In genomic region chr2:105361132-105361889, GRCh38 we compare ENCODE assay signal across 18 cellular contexts. TPM values are rescaled to one million over a fixed set of nuclear protein-coding genes. Genes with fewer than 3 reads are reported as not detected.
DNase-seq lines count a peak whose midpoint lies in the region; ATAC-seq and TF ChIP-seq lines count a peak whose summit lies in the region.
"Had no signal": no experiment of that assay in that cellular context is flagged by ENCODE, and none has a peak within 500 bp of the region (broad histone marks: within the 10 kb centered on the region; RNA-seq: fewer than 3 reads in every experiment).

No MANE protein-coding gene starts in this region.

- CTCF ChIA-PET in HEK293T (lab: Yijun Ruan, JAX) = no interaction called here

- peaks cover 5 to 6% of the 10 kb centered on the region in 2 donors for H3K9me3 Mint-ChIP-seq in activated naive CD4-positive, alpha-beta T cell treated with anti-CD3 and anti-CD28 coated beads, Interleukin-2, amount 50 U/mL, for 72 hours
- peaks cover 5% of the 10 kb centered on the region in 2 donors for H3K9me3 Mint-ChIP-seq in stimulated activated naive CD8-positive, alpha-beta T cell treated with anti-CD3 and anti-CD28 coated beads, Interleukin-15, amount 100 ng/mL, for 72 hours

- no peak overlapping the region for H3K4me3 Mint-ChIP-seq in stimulated activated naive CD8-positive, alpha-beta T cell treated with anti-CD3 and anti-CD28 coated beads, Interleukin-15, amount 100 ng/mL, for 72 hours
- H3K4me3 Mint-ChIP-seq: effector memory CD8-positive, alpha-beta T cell; nephron; stimulated activated memory B cell treated with anti-CD40 and anti-IgM and Interleukin-4, amounts not matched to agents 10 μg/mL and 1 μg/mL and 100 μg/mL, for 72 hours had no signal

- peak; percentile 7 to 10 for DNase-seq in stimulated activated CD4-positive, alpha-beta T cell treated with anti-CD3 and anti-CD28 coated beads, Interleukin-1b, Interleukin-23, amount 100 ng/mL, for 4 hours (ENCODE audit: low read depth in 2 of 2)
- DNase-seq in stimulated activated CD4-positive, alpha-beta T cell treated with anti-CD3 and anti-CD28 coated beads, Interleukin-4, amount 100 ng/mL, for 24 hours = no peak
- peak; percentile 43 for DNase-seq in activated CD4-positive, alpha-beta T cell treated with anti-CD3 and anti-CD28 coated beads for 48 hours
- no peak for DNase-seq in activated naive CD4-positive, alpha-beta T cell treated with anti-CD3 and anti-CD28 coated beads, Interleukin-2, amount 50 U/mL, for 72 hours (ENCODE audit: low spot score in 2 of 2)
- DNase-seq in stimulated activated naive CD8-positive, alpha-beta T cell treated with anti-CD3 and anti-CD28 coated beads, Interleukin-15, amount 100 ng/mL, for 72 hours = no peak
- DNase-seq in HEK293T (ENCODE audit: extremely low spot score) = no peak
- DNase-seq: activated CD4-positive, CD25-positive, alpha-beta regulatory T cell treated with anti-CD3 and anti-CD28 coated beads, Interleukin-2, amount 50 U/mL, for 72 hours; Calu3; effector memory CD8-positive, alpha-beta T cell; lower lobe of right lung; NCI-H2081; NCI-H774; retina; RPMI8226 had no signal

- H3K27ac Mint-ChIP-seq in activated naive CD4-positive, alpha-beta T cell treated with anti-CD3 and anti-CD28 coated beads, Interleukin-2, amount 50 U/mL, for 72 hours = peak overlapping the region; percentile 50 to 68
- peak overlapping the region; percentile 38 to 62 for H3K27ac Mint-ChIP-seq in stimulated activated naive CD8-positive, alpha-beta T cell treated with anti-CD3 and anti-CD28 coated beads, Interleukin-15, amount 100 ng/mL, for 72 hours
- H3K27ac Mint-ChIP-seq: nephron; stimulated activated memory B cell treated with anti-CD40 and anti-IgM and Interleukin-4, amounts not matched to agents 10 μg/mL and 1 μg/mL and 100 μg/mL, for 72 hours had no signal

- H3K36me3 Mint-ChIP-seq in activated naive CD4-positive, alpha-beta T cell treated with anti-CD3 and anti-CD28 coated beads, Interleukin-2, amount 50 U/mL, for 72 hours = peaks cover 15 to 26% of the 10 kb centered on the region in 2 donors

- H3K27me3 Mint-ChIP-seq in stimulated activated naive CD8-positive, alpha-beta T cell treated with anti-CD3 and anti-CD28 coated beads, Interleukin-15, amount 100 ng/mL, for 72 hours = no peaks in the 10 kb centered on the region
- H3K27me3 Mint-ChIP-seq: effector memory CD8-positive, alpha-beta T cell; stimulated activated memory B cell treated with anti-CD40 and anti-IgM and Interleukin-4, amounts not matched to agents 10 μg/mL and 1 μg/mL and 100 μg/mL, for 72 hours had no signal

- POLR2A ChIA-PET in HEK293T (lab: Yijun Ruan, JAX) = no interaction called here

- H3K4me1 Mint-ChIP-seq in stimulated activated naive CD8-positive, alpha-beta T cell treated with anti-CD3 and anti-CD28 coated beads, Interleukin-15, amount 100 ng/mL, for 72 hours = peaks cover 14% of the 10 kb centered on the region
- H3K4me1 Mint-ChIP-seq: stimulated activated memory B cell treated with anti-CD40 and anti-IgM and Interleukin-4, amounts not matched to agents 10 μg/mL and 1 μg/mL and 100 μg/mL, for 72 hours had no signal

- ATAC-seq in activated naive CD4-positive, alpha-beta T cell treated with anti-CD3 and anti-CD28 coated beads, Interleukin-2, amount 50 U/mL, for 72 hours = no peak
- ATAC-seq in stimulated activated naive CD8-positive, alpha-beta T cell treated with anti-CD3 and anti-CD28 coated beads, Interleukin-15, amount 100 ng/mL, for 72 hours = no peak
- ATAC-seq in HG02763 (IDR thresholded peaks at IDR 0.05; ENCODE audit: unreplicated experiment) = no peak
- no peak for ATAC-seq in GM21360 (IDR thresholded peaks at IDR 0.05; ENCODE audit: unreplicated experiment)
- ATAC-seq: effector memory CD8-positive, alpha-beta T cell; lower lobe of right lung; stimulated activated memory B cell treated with anti-CD40 and anti-IgM and Interleukin-4, amounts not matched to agents 10 μg/mL and 1 μg/mL and 100 μg/mL, for 72 hours had no signal

TF ChIP-seq in HEK293T, 16 proteins besides CTCF, POLR2A, EP300 and RAD21:
- TF ChIP-seq FOXA1 (IDR thresholded peaks at IDR 0.05) (no peak), L3MBTL2 (conservative IDR thresholded peaks at IDR 0.05) (no peak), NFRKB (IDR thresholded peaks at IDR 0.05) (no peak), SUZ12 (IDR thresholded peaks at IDR 0.05) (no peak), PKNOX1 (IDR thresholded peaks at IDR 0.05) (no peak), SP1 (IDR thresholded peaks at IDR 0.05) (no peak), TARDBP (IDR thresholded peaks at IDR 0.05) (no peak), FOXM1 (IDR thresholded peaks at IDR 0.05; ENCODE audit: borderline replicate concordance) (no peak), BHLHE40 (IDR thresholded peaks at IDR 0.05; ENCODE audit: borderline replicate concordance) (no peak), ARNT (IDR thresholded peaks at IDR 0.05) (no peak), CTBP1 (IDR thresholded peaks at IDR 0.05; ENCODE audit: borderline replicate concordance) (no peak), HDGF (IDR thresholded peaks at IDR 0.05; ENCODE audit: borderline replicate concordance) (no peak)

RNA-seq across cellular contexts. Expression of gene C2orf49, which starts 24.0 kb away (rescaled TPM):
- total RNA-seq in activated naive CD4-positive, alpha-beta T cell treated with anti-CD3 and anti-CD28 coated beads, Interleukin-2, amount 50 U/mL, for 72 hours = 10 to 100 TPM; 24.1 to 25.0 TPM

RNA-seq across cellular contexts. Expression of gene TGFBRAP1, which starts 31.8 kb away (rescaled TPM):
- 10 to 100 TPM; 15.9 to 22.6 TPM for total RNA-seq in activated naive CD4-positive, alpha-beta T cell treated with anti-CD3 and anti-CD28 coated beads, Interleukin-2, amount 50 U/mL, for 72 hours

RNA-seq across cellular contexts. Expression of gene FHL2, which starts 37.5 kb away (rescaled TPM):
- total RNA-seq in activated naive CD4-positive, alpha-beta T cell treated with anti-CD3 and anti-CD28 coated beads, Interleukin-2, amount 50 U/mL, for 72 hours = 1 to 10 TPM; 2.6 to 3.0 TPM

Comparison
In these comparisons a context has a peak if more than half of its experiments do, and no peak if none do; other contexts are left out.
1. DNase-seq: peak in stimulated activated CD4-positive, alpha-beta T cell treated with anti-CD3 and anti-CD28 coated beads, Interleukin-1b, Interleukin-23, amount 100 ng/mL, for 4 hours (2 of 2) and activated CD4-positive, alpha-beta T cell treated with anti-CD3 and anti-CD28 coated beads for 48 hours (single experiment); none in stimulated activated CD4-positive, alpha-beta T cell treated with anti-CD3 and anti-CD28 coated beads, Interleukin-4, amount 100 ng/mL, for 24 hours (single experiment), activated naive CD4-positive, alpha-beta T cell treated with anti-CD3 and anti-CD28 coated beads, Interleukin-2, amount 50 U/mL, for 72 hours (0 of 2), stimulated activated naive CD8-positive, alpha-beta T cell treated with anti-CD3 and anti-CD28 coated beads, Interleukin-15, amount 100 ng/mL, for 72 hours (0 of 2) and HEK293T (single experiment).